Comparison of ENCODE assay signal across 18 cellular contexts in genomic region chr11:959027-959426, GRCh38.
"Had no signal": no experiment of that assay in that cellular context is flagged by ENCODE, and none has a peak within 500 bp of the region (broad histone marks: within the 10 kb centered on the region; RNA-seq: fewer than 3 reads in every experiment).

No MANE protein-coding gene starts in this region.

- DNase-seq: activated B cell treated with CpG ODN at 0.5 μM for 24 hours; activated CD4-positive, alpha-beta T cell treated with anti-CD3 and anti-CD28 coated beads, Interleukin-2, amount 10 ng/mL, durations not matched to agents 24 days and 14 days; activated CD8-positive, alpha-beta memory T cell treated with anti-CD3 and anti-CD28 coated beads, Interleukin-2, amount 50 U/mL, for 48 hours; activated CD8-positive, alpha-beta T cell treated with anti-CD3 and anti-CD28 coated beads, Interleukin-2, amount 10 ng/mL, durations not matched to agents 7 days and 5 days; activated naive CD8-positive, alpha-beta T cell treated with anti-CD3 and anti-CD28 coated beads, Interleukin-2, amount 10 ng/mL, durations not matched to agents 7 days and 5 days; aorta; cerebellar nuclear complex; effector CD8-positive, alpha-beta T cell; gastrocnemius medialis; islet precursor cell; left ventricle myocardium inferior; retina; thyroid gland had no signal

- H3K9me3 Mint-ChIP-seq: activated B cell treated with CpG ODN at 0.5 μM for 24 hours; activated naive CD8-positive, alpha-beta T cell treated with anti-CD3 and anti-CD28 coated beads, Interleukin-2, amount 10 ng/mL, durations not matched to agents 7 days and 5 days; activated T-helper 1 cell treated with anti-CD3 and anti-CD28 coated beads, Interleukin-12 subunit alpha, Interleukin-12 subunit beta, Interleukin-2, Interleukin-4 antibody, amounts not matched to agents 30 ng/mL and 10 ng/mL and 1 ng/mL, durations not matched to agents 14 hours and 24 hours and 36 hours; stimulated activated memory B cell treated with anti-CD40 and anti-IgM and Interleukin-4, amounts not matched to agents 10 μg/mL and 1 μg/mL and 100 μg/mL, for 72 hours; T-helper 1 cell treated with Interleukin-12 subunit alpha and Interleukin-12 subunit beta and Interleukin-4 antibody, amounts not matched to agents 30 μg/mL and 1 μg/mL, for 36 hours had no signal

- H3K9me3 ChIP-seq: breast epithelium, gastrocnemius medialis, left ventricle myocardium inferior, thyroid gland, vagina had no signal

- H3K36me3 ChIP-seq: breast epithelium had no signal

- H3K27ac Mint-ChIP-seq: activated B cell treated with CpG ODN at 0.5 μM for 24 hours; activated CD4-positive, alpha-beta T cell treated with anti-CD3 and anti-CD28 coated beads, Interleukin-2, amount 10 ng/mL, durations not matched to agents 24 days and 14 days; activated CD8-positive, alpha-beta T cell treated with anti-CD3 and anti-CD28 coated beads, Interleukin-2, amount 10 ng/mL, durations not matched to agents 7 days and 5 days; activated naive CD8-positive, alpha-beta T cell treated with anti-CD3 and anti-CD28 coated beads, Interleukin-2, amount 10 ng/mL, durations not matched to agents 7 days and 5 days; activated T-helper 1 cell treated with anti-CD3 and anti-CD28 coated beads, Interleukin-12 subunit alpha, Interleukin-12 subunit beta, Interleukin-2, Interleukin-4 antibody, amounts not matched to agents 30 ng/mL and 10 ng/mL and 1 ng/mL, durations not matched to agents 14 hours and 24 hours and 36 hours; stimulated activated memory B cell treated with anti-CD40 and anti-IgM and Interleukin-4, amounts not matched to agents 10 μg/mL and 1 μg/mL and 100 μg/mL, for 72 hours; T-helper 1 cell treated with Interleukin-12 subunit alpha and Interleukin-12 subunit beta and Interleukin-4 antibody, amounts not matched to agents 30 μg/mL and 1 μg/mL, for 36 hours had no signal

- H3K4me3 ChIP-seq: breast epithelium, gastrocnemius medialis, left ventricle myocardium inferior, thyroid gland, vagina had no signal

- H3K27ac ChIP-seq: breast epithelium, gastrocnemius medialis, left ventricle myocardium inferior, thyroid gland, vagina had no signal

- H3K27me3 ChIP-seq: breast epithelium, gastrocnemius medialis, thyroid gland, vagina had no signal

- H3K27me3 Mint-ChIP-seq: activated B cell treated with CpG ODN at 0.5 μM for 24 hours; activated CD4-positive, alpha-beta T cell treated with anti-CD3 and anti-CD28 coated beads, Interleukin-2, amount 10 ng/mL, durations not matched to agents 24 days and 14 days; activated naive CD8-positive, alpha-beta T cell treated with anti-CD3 and anti-CD28 coated beads, Interleukin-2, amount 10 ng/mL, durations not matched to agents 7 days and 5 days; stimulated activated memory B cell treated with anti-CD40 and anti-IgM and Interleukin-4, amounts not matched to agents 10 μg/mL and 1 μg/mL and 100 μg/mL, for 72 hours had no signal

- ATAC-seq: activated CD8-positive, alpha-beta T cell treated with anti-CD3 and anti-CD28 coated beads, Interleukin-2, amount 10 ng/mL, durations not matched to agents 7 days and 5 days; gastrocnemius medialis; stimulated activated memory B cell treated with anti-CD40 and anti-IgM and Interleukin-4, amounts not matched to agents 10 μg/mL and 1 μg/mL and 100 μg/mL, for 72 hours had no signal

- H3K4me3 Mint-ChIP-seq: activated B cell treated with CpG ODN at 0.5 μM for 24 hours; activated CD4-positive, alpha-beta T cell treated with anti-CD3 and anti-CD28 coated beads, Interleukin-2, amount 10 ng/mL, durations not matched to agents 24 days and 14 days; activated CD8-positive, alpha-beta T cell treated with anti-CD3 and anti-CD28 coated beads, Interleukin-2, amount 10 ng/mL, durations not matched to agents 7 days and 5 days; activated naive CD8-positive, alpha-beta T cell treated with anti-CD3 and anti-CD28 coated beads, Interleukin-2, amount 10 ng/mL, durations not matched to agents 7 days and 5 days; activated T-helper 1 cell treated with anti-CD3 and anti-CD28 coated beads, Interleukin-12 subunit alpha, Interleukin-12 subunit beta, Interleukin-2, Interleukin-4 antibody, amounts not matched to agents 30 ng/mL and 10 ng/mL and 1 ng/mL, durations not matched to agents 14 hours and 24 hours and 36 hours; stimulated activated memory B cell treated with anti-CD40 and anti-IgM and Interleukin-4, amounts not matched to agents 10 μg/mL and 1 μg/mL and 100 μg/mL, for 72 hours; T-helper 1 cell treated with Interleukin-12 subunit alpha and Interleukin-12 subunit beta and Interleukin-4 antibody, amounts not matched to agents 30 μg/mL and 1 μg/mL, for 36 hours had no signal
